In the genomic region with DNA sequence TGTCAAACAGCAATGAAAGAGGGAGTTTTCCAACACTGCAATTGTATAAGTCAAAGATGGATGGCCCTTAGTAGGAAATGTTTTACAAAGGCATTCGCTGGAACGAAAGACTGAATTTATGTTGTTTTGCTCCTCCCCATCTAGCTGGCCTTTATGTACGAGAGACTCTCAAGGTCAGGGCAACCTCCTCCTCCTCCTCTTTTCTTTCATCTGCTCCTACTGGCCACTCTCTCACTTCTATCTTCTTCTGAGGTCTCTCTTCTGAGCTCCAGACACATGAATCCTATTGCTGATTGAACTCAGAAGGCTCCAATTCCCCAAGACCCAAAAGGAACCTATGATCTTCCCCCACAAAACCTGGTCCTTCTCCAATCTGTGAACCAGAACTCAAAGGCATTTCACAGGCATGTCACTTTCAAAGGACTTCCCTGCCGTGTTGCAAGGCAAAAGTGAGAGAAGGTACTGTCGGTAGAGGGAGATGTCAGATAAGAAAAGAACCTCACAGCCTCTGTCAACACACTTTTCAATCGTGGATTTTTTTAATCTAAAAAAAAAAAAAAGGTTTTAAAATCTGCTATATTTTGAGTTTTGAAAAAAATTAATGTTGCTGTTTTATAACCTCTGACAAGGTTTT, we compare ENCODE assay signal across 8 cellular contexts. TPM values are rescaled to one million over a fixed set of nuclear protein-coding genes. Genes with fewer than 3 reads are reported as not detected.
DNase-seq lines count a peak whose midpoint lies in the region; ATAC-seq and TF ChIP-seq lines count a peak whose summit lies in the region.

No MANE protein-coding gene starts in this region.

- H3K27me3 Mint-ChIP-seq in natural killer cell (ENCODE audit: low read depth in 2 of 2) = peaks cover 10 to 20% of the 10 kb centered on the region in 2 donors
- peaks cover 26 to 46% of the 10 kb centered on the region in 2 donors for H3K27me3 Mint-ChIP-seq in natural killer cell treated with Interleukin-12 subunit alpha and Interleukin-12 subunit beta and Interleukin-15 and Interleukin-18, amount 100 ng/mL, for 72 hours

- H3K4me1 Mint-ChIP-seq in natural killer cell = peaks cover 0 to 4% of the 10 kb centered on the region in 2 donors
- peaks cover 3 to 4% of the 10 kb centered on the region in 2 donors for H3K4me1 Mint-ChIP-seq in natural killer cell treated with Interleukin-12 subunit alpha and Interleukin-12 subunit beta and Interleukin-15 and Interleukin-18, amount 100 ng/mL, for 72 hours (ENCODE audit: low read depth in 2 of 2)

- H3K9me3 Mint-ChIP-seq in natural killer cell = no peaks in the 10 kb centered on the region
- no peaks in the 10 kb centered on the region for H3K9me3 Mint-ChIP-seq in natural killer cell treated with Interleukin-12 subunit alpha and Interleukin-12 subunit beta and Interleukin-15 and Interleukin-18, amount 100 ng/mL, for 72 hours

- ATAC-seq in natural killer cell (peak in 2 of 3 donors; percentile 58 to 67), GM21360 (IDR thresholded peaks at IDR 0.05; ENCODE audit: unreplicated experiment) (no peak), GM21825 (IDR thresholded peaks at IDR 0.05; ENCODE audit: unreplicated experiment) (no peak)
- no peak for ATAC-seq in natural killer cell treated with Interleukin-12 subunit alpha and Interleukin-12 subunit beta and Interleukin-15 and Interleukin-18, amount 100 ng/mL, for 72 hours

- peak; percentile 38 for TF ChIP-seq CTCF in natural killer cell (IDR thresholded peaks at IDR 0.05)

- no peak for DNase-seq in natural killer cell
- no peak for DNase-seq in natural killer cell treated with Interleukin-12 subunit alpha and Interleukin-12 subunit beta and Interleukin-15 and Interleukin-18, amount 100 ng/mL, for 72 hours (ENCODE audit: low spot score)
- peak; percentile 28 for DNase-seq in NOMO-1 treated with DMSO at 0.1 percent for 48 hours (lab: John Stamatoyannopoulos, UW; ENCODE audit: unreplicated experiment)
- DNase-seq in fibroblast of gingiva (ENCODE audit: low read depth) = peak; percentile 25
- DNase-seq in stromal cell of bone marrow (ENCODE audit: low read depth) = peak; percentile 12
- no peak for DNase-seq in GOT3 (lab: John Stamatoyannopoulos, UW)

- no peaks in the 10 kb centered on the region for H3K36me3 Mint-ChIP-seq in natural killer cell
- no peaks in the 10 kb centered on the region for H3K36me3 Mint-ChIP-seq in natural killer cell treated with Interleukin-12 subunit alpha and Interleukin-12 subunit beta and Interleukin-15 and Interleukin-18, amount 100 ng/mL, for 72 hours

- intact Hi-C loops in natural killer cell (cut with micrococcal nuclease) = loop anchor here (2.0 kb wide), 1 partner anchor 568 kb away; no protein-coding TSS in a partner anchor

- no peak overlapping the region for H3K4me3 Mint-ChIP-seq in natural killer cell
- no peak overlapping the region for H3K4me3 Mint-ChIP-seq in natural killer cell treated with Interleukin-12 subunit alpha and Interleukin-12 subunit beta and Interleukin-15 and Interleukin-18, amount 100 ng/mL, for 72 hours

- H3K27ac Mint-ChIP-seq in natural killer cell = no peak overlapping the region
- H3K27ac Mint-ChIP-seq in natural killer cell treated with Interleukin-12 subunit alpha and Interleukin-12 subunit beta and Interleukin-15 and Interleukin-18, amount 100 ng/mL, for 72 hours = no peak overlapping the region

RNA-seq across cellular contexts. Expression of a gene that starts 28.5 kb away (rescaled TPM):
- total RNA-seq in natural killer cell = 10 to 100 TPM; 27.5 to 31.3 (median 30.4) TPM
- 100 to 1,000 TPM in 1 of 2 donors, 10 to 100 TPM in 1; 82.9 to 167 TPM for total RNA-seq in natural killer cell treated with Interleukin-12 subunit alpha and Interleukin-12 subunit beta and Interleukin-15 and Interleukin-18, amount 100 ng/mL, for 72 hours

Comparison
In these comparisons a context has a peak if more than half of its experiments do, and no peak if none do; other contexts are left out.
1. ATAC-seq: peak in natural killer cell (2 of 3); none in natural killer cell treated with Interleukin-12 subunit alpha and Interleukin-12 subunit beta and Interleukin-15 and Interleukin-18, amount 100 ng/mL, for 72 hours (0 of 2), GM21360 (single experiment) and GM21825 (single experiment).
2. DNase-seq: peak in NOMO-1 treated with DMSO at 0.1 percent for 48 hours (single experiment), fibroblast of gingiva (single experiment) and stromal cell of bone marrow (single experiment); none in natural killer cell (single experiment), natural killer cell treated with Interleukin-12 subunit alpha and Interleukin-12 subunit beta and Interleukin-15 and Interleukin-18, amount 100 ng/mL, for 72 hours (single experiment) and GOT3 (single experiment).